ENCODE assay signal across 8 cellular contexts in genomic region chr5:149731617-149732400, GRCh38. TPM values are rescaled to one million over a fixed set of nuclear protein-coding genes. Genes with fewer than 3 reads are reported as not detected.
DNase-seq lines count a peak whose midpoint lies in the region; ATAC-seq and TF ChIP-seq lines count a peak whose summit lies in the region.

No MANE protein-coding gene starts in this region.

- peak overlapping the region; percentile 95 for H3K9ac ChIP-seq in neuronal stem cell (ENCODE audit: low read depth, low read length, poor library complexity)

- H2AK5ac ChIP-seq in neuronal stem cell (ENCODE audit: low read depth, low read length) = no peak overlapping the region

- H3K27ac ChIP-seq in RWPE1 (peak overlapping the region; percentile 91), gastroesophageal sphincter (peak overlapping the region; percentile 78 to 97 (median 97)), neuronal stem cell (replicated peaks; ENCODE audit: low read length) (no peak overlapping the region)

- H2BK15ac ChIP-seq in neuronal stem cell (ENCODE audit: low read length) = peak overlapping the region; percentile 78

- peak overlapping the region; percentile 77 for H3K23ac ChIP-seq in neuronal stem cell (ENCODE audit: low read depth, low read length, poor library complexity)

- H2BK120ac ChIP-seq in neuronal stem cell (ENCODE audit: low read depth, low read length) = no peak overlapping the region

- CTCF ChIA-PET in RWPE1 (lab: Yijun Ruan, JAX) = interaction anchor here (0.5 to 1.8 kb wide), 14 partner anchors 14 to 275 kb away, joined by 3 to 6 read pairs (median 4); no protein-coding TSS in a partner anchor

- peaks cover 0 to 50% (median 8%) of the 10 kb centered on the region in 3 donors for H3K4me1 ChIP-seq in gastroesophageal sphincter
- peaks cover 2 to 14% of the 10 kb centered on the region in 2 donors for H3K4me1 ChIP-seq in neuronal stem cell (ENCODE audit: control insufficient read depth in 2 of 2, insufficient read depth in 1 of 2, low read depth in 1 of 2, low read length in 2 of 2)

- H4K8ac ChIP-seq in neuronal stem cell (ENCODE audit: low read depth, low read length) = no peak overlapping the region

- no peaks in the 10 kb centered on the region for H3K36me3 ChIP-seq in gastroesophageal sphincter
- H3K36me3 ChIP-seq in neuronal stem cell (replicated peaks in 1 of 2; ENCODE audit: control insufficient read depth in 2 of 2, insufficient read depth in 2 of 2, low read length in 2 of 2) = no peaks in the 10 kb centered on the region

- H2BK12ac ChIP-seq in neuronal stem cell (ENCODE audit: low read length) = peak overlapping the region; percentile 30

- peak overlapping the region; percentile 67 to 98 for H3K4me3 ChIP-seq in gastroesophageal sphincter
- H3K4me3 ChIP-seq in neuronal stem cell (ENCODE audit: low read length in 2 of 2) = peak overlapping the region; percentile 50 to 85

- H2AFZ ChIP-seq in neuronal stem cell (ENCODE audit: low read length) = peak overlapping the region; percentile 100

- H3K9me3 ChIP-seq in gastroesophageal sphincter (no peaks in the 10 kb centered on the region), neuronal stem cell (replicated peaks in 1 of 2; ENCODE audit: control insufficient read depth in 2 of 2, insufficient read depth in 1 of 2, low read depth in 1 of 2, low read length in 2 of 2) (no peaks in the 10 kb centered on the region)

- H3K79me1 ChIP-seq in neuronal stem cell (ENCODE audit: low read depth, low read length) = no peaks in the 10 kb centered on the region

- H3K4me2 ChIP-seq in neuronal stem cell (ENCODE audit: insufficient read depth, low read length, poor library complexity, severe bottlenecking) = peak overlapping the region; percentile 100

- ATAC-seq in HG03442 (IDR thresholded peaks at IDR 0.05; ENCODE audit: unreplicated experiment) (peak; percentile 33), gastroesophageal sphincter (peak; percentile 78)

- no peak overlapping the region for H3K4ac ChIP-seq in neuronal stem cell (ENCODE audit: low read length)

- H3K14ac ChIP-seq in neuronal stem cell (ENCODE audit: low read length) = no peak overlapping the region

- no peak overlapping the region for H4K91ac ChIP-seq in neuronal stem cell (ENCODE audit: low read depth, low read length, poor library complexity)

- no peak overlapping the region for H2BK5ac ChIP-seq in neuronal stem cell (ENCODE audit: low read length)

- TF ChIP-seq CTCF in RWPE1 (conservative IDR thresholded peaks at IDR 0.05; ENCODE audit: low read depth) (no peak), gastroesophageal sphincter (IDR thresholded peaks at IDR 0.05) (peak in 3 of 4 experiments; percentile 28 to 33 (median 31))

- H3K27me3 ChIP-seq in gastroesophageal sphincter (no peaks in the 10 kb centered on the region), neuronal stem cell (ENCODE audit: control insufficient read depth in 3 of 3, insufficient read depth in 3 of 3, low read depth in 1 of 3, low read length in 3 of 3) (peaks cover 2 to 82% (median 26%) of the 10 kb centered on the region in 3 experiments)

- peak overlapping the region; percentile 96 for H3K18ac ChIP-seq in neuronal stem cell (ENCODE audit: low read length)

- WGBS in gastroesophageal sphincter (ENCODE audit: low coverage in 1 of 2), 2 donors = no CpG with 5 or more reads among the region's 79 CpGs
- WGBS in neuronal stem cell (ENCODE audit: extremely low coverage in 2 of 2, insufficient read length in 2 of 2, insufficient replicate concordance in 1 of 2), 2 donors = no CpG with 5 or more reads among the region's 79 CpGs

- POLR2A ChIA-PET in RWPE1 (lab: Yijun Ruan, JAX; ENCODE audit: low non-redundant PET) = interaction anchor here (0.6 to 0.7 kb wide), 5 partner anchors 28 to 74 kb away, joined by 3 to 5 read pairs (median 4); no protein-coding TSS in a partner anchor

- DNase-seq in Ammon's horn (ENCODE audit: low spot score) (peak; percentile 76), GM19240 (ENCODE audit: insufficient read length, low spot score) (peak; percentile 74), RWPE1 (ENCODE audit: low spot score) (peak; percentile 92), activated gamma-delta T cell treated with Interleukin-2 at 50 U/mL for 16 hours (peak; percentile 52), neuronal stem cell (ENCODE audit: low spot score) (peak; percentile 68), stromal cell of bone marrow (ENCODE audit: low read depth) (peak; percentile 52)

- TF ChIP-seq EP300 in gastroesophageal sphincter (IDR thresholded peaks at IDR 0.05) = no peak

- peak in 1 of 2 donors; percentile 30 for TF ChIP-seq POLR2A in gastroesophageal sphincter (IDR thresholded peaks at IDR 0.05)

RNA-seq across cellular contexts. Expression of gene PPARGC1B, which starts 1.7 kb away (rescaled TPM):
- total RNA-seq in gastroesophageal sphincter = 10 to 100 TPM in 2 of 4 donors, 1 to 10 TPM in 2; 5.1 to 15.3 (median 9.6) TPM
- 0.66 TPM for polyA plus RNA-seq in neuronal stem cell (2013, experiment 1 of 2)
- 0.65 TPM for polyA plus RNA-seq in neuronal stem cell (2013, experiment 2 of 2)
